ENCODE assay signal across 8 cellular contexts in genomic region chr3:25789209-25789595, GRCh38. TPM values are rescaled to one million over a fixed set of nuclear protein-coding genes. Genes with fewer than 3 reads are reported as not detected.
DNase-seq lines count a peak whose midpoint lies in the region; ATAC-seq and TF ChIP-seq lines count a peak whose summit lies in the region.

No MANE protein-coding gene starts in this region.

- 17 to 28% (median 19%) methylated on average over 2 of the region's 2 CpGs for WGBS in heart left ventricle, 4 donors

- TF ChIP-seq CTCF in heart left ventricle (IDR thresholded peaks at IDR 0.05) (no peak), brain (conservative IDR thresholded peaks at IDR 0.05) (no peak), mesothelial cell of epicardium (IDR thresholded peaks at IDR 0.05; ENCODE audit: unreplicated experiment) (no peak), uterus (IDR thresholded peaks at IDR 0.05) (no peak)

- H3K27me3 Mint-ChIP-seq in brain (no peaks in the 10 kb centered on the region), mesothelial cell of epicardium (ENCODE audit: low read depth) (no peaks in the 10 kb centered on the region)

- H3K4me3 Mint-ChIP-seq in brain (peak overlapping the region; percentile 86 to 99 (median 96)), mesothelial cell of epicardium (peak overlapping the region; percentile 83)

- DNase-seq in heart left ventricle (no peak), cardiac septum (ENCODE audit: low spot score) (no peak), mesothelial cell of epicardium (ENCODE audit: low spot score in 2 of 2, unreplicated experiment in 2 of 2) (no peak), uterus (no peak), NCI-H345 treated with DMSO at 0.1 percent for 48 hours (lab: John Stamatoyannopoulos, UW; ENCODE audit: unreplicated experiment) (no peak)
- no peak for DNase-seq in stimulated activated CD4-positive, alpha-beta T cell treated with anti-CD3 and anti-CD28 coated beads, Interleukin-15, amount 100 ng/mL, for 24 hours

- TF ChIP-seq POLR2A in heart left ventricle (IDR thresholded peaks at IDR 0.05) (no peak), uterus (IDR thresholded peaks at IDR 0.05) (no peak)

- H3K4me1 ChIP-seq in heart left ventricle: peaks cover 0 to 37% (median 13%) of the 10 kb centered on the region in 12 donors
- H3K4me1 ChIP-seq in uterus: no peaks in the 10 kb centered on the region

- peak overlapping the region in 4 of 5 experiments; percentile 96 to 99 (median 98) for H3K27ac Mint-ChIP-seq in brain
- H3K27ac Mint-ChIP-seq in mesothelial cell of epicardium: peak overlapping the region; percentile 96

- no peaks in the 10 kb centered on the region for H3K36me3 Mint-ChIP-seq in brain
- H3K36me3 Mint-ChIP-seq in mesothelial cell of epicardium: peaks cover 2% of the 10 kb centered on the region

- H3K27me3 ChIP-seq in heart left ventricle: no peaks in the 10 kb centered on the region
- H3K27me3 ChIP-seq in uterus: no peaks in the 10 kb centered on the region

- H3K9me3 Mint-ChIP-seq in brain: peaks cover 0 to 6% (median 2%) of the 10 kb centered on the region in 5 experiments
- no peaks in the 10 kb centered on the region for H3K9me3 Mint-ChIP-seq in mesothelial cell of epicardium

- peaks cover 32% of the 10 kb centered on the region for H3K4me1 Mint-ChIP-seq in brain
- peaks cover 34% of the 10 kb centered on the region for H3K4me1 Mint-ChIP-seq in mesothelial cell of epicardium

- H3K4me3 ChIP-seq in heart left ventricle: peak overlapping the region; percentile 46 to 91 (median 72)
- H3K4me3 ChIP-seq in uterus: peak overlapping the region; percentile 56 to 76

- intact Hi-C loops in heart left ventricle (cut with DNase I): loop anchor here in 5 of 10 donors (2.0 to 10.0 kb wide), 4 partner anchors 124 to 326 kb away; partner anchors contain the start of gene TOP2B (in 2 of the 5)
- intact Hi-C loops in cardiac septum (cut with DNase I): loop anchor here (5.0 to 10.0 kb wide), 2 partner anchors 323 to 334 kb away; no protein-coding TSS in a partner anchor
- intact Hi-C loops in uterus (cut with DNase I; ENCODE audit: low total_unique reads): no loop called here

- H3K9me3 ChIP-seq in heart left ventricle: no peaks in the 10 kb centered on the region
- H3K9me3 ChIP-seq in uterus: no peaks in the 10 kb centered on the region

- H3K36me3 ChIP-seq in heart left ventricle (peaks cover 0 to 7% (median 3%) of the 10 kb centered on the region in 9 donors), uterus (no peaks in the 10 kb centered on the region)

- H3K27ac ChIP-seq in heart left ventricle: peak overlapping the region; percentile 49 to 94 (median 89)
- peak overlapping the region in 1 of 2 donors; percentile 86 for H3K27ac ChIP-seq in uterus

- ATAC-seq in heart left ventricle: no peak
- ATAC-seq in GM21619 (IDR thresholded peaks at IDR 0.05; ENCODE audit: unreplicated experiment): no peak

RNA-seq across cellular contexts. Expression of gene OXSM, which starts 0.7 kb away (rescaled TPM):
- total RNA-seq in heart left ventricle (10 to 100 TPM in 7 of 9 donors, 1 to 10 TPM in 2; 7.3 to 18.5 (median 13.7) TPM), cardiac septum (11.0 TPM), mesothelial cell of epicardium (10.2 to 12.8 TPM (median 10.4 TPM) in 3 replicates), uterus (10 to 100 TPM in 2 of 4 donors, 1 to 10 TPM in 2; 4.9 to 29.0 (median 12.8) TPM)
- polyA plus RNA-seq in heart left ventricle (10 to 100 TPM; 15.0 to 21.8 TPM), brain (ENCODE audit: insufficient read depth, low read depth, low replicate concordance) (3.7 TPM)

RNA-seq across cellular contexts. Expression of gene NGLY1, which starts 6.0 kb away (rescaled TPM):
- 10 to 100 TPM; 18.5 to 41.0 (median 31.0) TPM for total RNA-seq in heart left ventricle
- polyA plus RNA-seq in heart left ventricle: 10 to 100 TPM; 22.3 to 40.2 TPM
- total RNA-seq in cardiac septum: 29.3 TPM
- 7.8 TPM for polyA plus RNA-seq in brain (ENCODE audit: insufficient read depth, low read depth, low replicate concordance)
- 31.5 to 32.7 TPM (median 32.2 TPM) in 3 replicates for total RNA-seq in mesothelial cell of epicardium
- total RNA-seq in uterus: 10 to 100 TPM in 3 of 4 donors, 1 to 10 TPM in 1; 7.4 to 59.2 (median 30.3) TPM
